7 cellular contexts compared by ENCODE assay signal in genomic region chr1:206706298-206706791, GRCh38. TPM values are rescaled to one million over a fixed set of nuclear protein-coding genes. Genes with fewer than 3 reads are reported as not detected.
DNase-seq lines count a peak whose midpoint lies in the region; TF ChIP-seq lines count a peak whose summit lies in the region.

No MANE protein-coding gene starts in this region.

- intact Hi-C loops in posterior cingulate gyrus (cut with DNase I) = no loop called here

- no peak overlapping the region for H3K4me3 ChIP-seq in H7 (ENCODE audit: insufficient read depth, low read depth, low read length)
- H3K4me3 ChIP-seq in foreskin fibroblast (ENCODE audit: low read depth in 1 of 2, low read length in 2 of 2) = no peak overlapping the region
- H3K4me3 ChIP-seq in effector memory CD4-positive, alpha-beta T cell (ENCODE audit: insufficient read depth, low read depth, low read length, poor library complexity, severe bottlenecking) = no peak overlapping the region

- peak; percentile 57 for DNase-seq in H7
- DNase-seq in SK-N-DZ (ENCODE audit: low spot score) = peak; percentile 50
- peak; percentile 85 for DNase-seq in foreskin fibroblast
- peak; percentile 21 to 41 for DNase-seq in stimulated activated CD4-positive, alpha-beta T cell treated with anti-CD3 and anti-CD28 coated beads, Interleukin-1b, Interleukin-23, amount 100 ng/mL, for 4 hours (ENCODE audit: low read depth in 2 of 2)
- DNase-seq in effector memory CD4-positive, alpha-beta T cell = no peak
- no peak for DNase-seq in posterior cingulate gyrus
- no peak for DNase-seq in H4 (ENCODE audit: low spot score)

- peaks cover 58% of the 10 kb centered on the region for H3K4me1 ChIP-seq in effector memory CD4-positive, alpha-beta T cell (ENCODE audit: control insufficient read depth, insufficient read depth, low read length, poor library complexity, severe bottlenecking)

- no peak for TF ChIP-seq CTCF in foreskin fibroblast (IDR thresholded peaks at IDR 0.05; ENCODE audit: low read depth, low read length)

- no peak overlapping the region for H3K27ac ChIP-seq in effector memory CD4-positive, alpha-beta T cell (ENCODE audit: insufficient read depth, low read length, poor library complexity, severe bottlenecking)

- no peaks in the 10 kb centered on the region for H3K9me3 ChIP-seq in effector memory CD4-positive, alpha-beta T cell (ENCODE audit: control insufficient read depth, low read length)

- H3K27me3 ChIP-seq in H7 (ENCODE audit: control insufficient read depth, insufficient read depth, low read length) = no peaks in the 10 kb centered on the region
- H3K27me3 ChIP-seq in effector memory CD4-positive, alpha-beta T cell (replicated peaks; ENCODE audit: control insufficient read depth, insufficient read depth, low read length, poor library complexity, severe bottlenecking) = no peaks in the 10 kb centered on the region

- no peaks in the 10 kb centered on the region for H3K36me3 ChIP-seq in H7 (replicated peaks; ENCODE audit: control insufficient read depth, insufficient read depth, low read length)
- no peaks in the 10 kb centered on the region for H3K36me3 ChIP-seq in effector memory CD4-positive, alpha-beta T cell (ENCODE audit: control insufficient read depth, insufficient read depth, low read length)

RNA-seq across cellular contexts. Expression of gene MAPKAPK2, which starts 21.6 kb away (rescaled TPM):
- total RNA-seq in H7 (2014; rRNA removed; shearing (Covaris generic)) = 67.7 and 77.8 TPM in 2 replicates
- polyA plus RNA-seq in SK-N-DZ (2014; cell fraction: cytosol; rRNA removed) = 6.2 and 9.1 TPM in 2 replicates
- 10.9 and 15.0 TPM in 2 replicates for polyA plus RNA-seq in SK-N-DZ (2014; cell fraction: nucleus; rRNA removed)
- total RNA-seq in H4 (2014; rRNA removed; shearing (Covaris generic)) = 11.8 and 12.7 TPM in 2 replicates

Comparison
In these comparisons a context has a peak if more than half of its experiments do, and no peak if none do; other contexts are left out.
1. DNase-seq: peak in H7 (single experiment), SK-N-DZ (single experiment), foreskin fibroblast (2 of 2) and stimulated activated CD4-positive, alpha-beta T cell treated with anti-CD3 and anti-CD28 coated beads, Interleukin-1b, Interleukin-23, amount 100 ng/mL, for 4 hours (2 of 2); none in effector memory CD4-positive, alpha-beta T cell (0 of 3), posterior cingulate gyrus (0 of 10) and H4 (single experiment).